24 cellular contexts compared by ENCODE assay signal in genomic region chr3:28042095-28042635, GRCh38.
DNase-seq lines count a peak whose midpoint lies in the region; ATAC-seq, FAIRE-seq and TF ChIP-seq lines count a peak whose summit lies in the region.
"Had no signal": no experiment of that assay in that cellular context is flagged by ENCODE, and none has a peak within 500 bp of the region (broad histone marks: within the 10 kb centered on the region; RNA-seq: fewer than 3 reads in every experiment).

No MANE protein-coding gene starts in this region.

- H3K4me3 Mint-ChIP-seq in glutamatergic neuron (ENCODE audit: unreplicated experiment), result no peak overlapping the region
- H3K4me3 Mint-ChIP-seq: activated CD8-positive, alpha-beta T cell treated with anti-CD3 and anti-CD28 coated beads, Interleukin-2, amount 10 ng/mL, durations not matched to agents 7 days and 5 days; activated T-helper 1 cell treated with anti-CD3 and anti-CD28 coated beads, Interleukin-12 subunit alpha, Interleukin-12 subunit beta, Interleukin-2, Interleukin-4 antibody, amounts not matched to agents 30 ng/mL and 10 ng/mL and 1 ng/mL, durations not matched to agents 14 hours and 24 hours and 36 hours; CD14-positive monocyte; IgD-negative memory B cell had no signal

- no peaks in the 10 kb centered on the region for H3K79me2 ChIP-seq in osteoblast (ENCODE audit: insufficient read depth, low read length)

- H3K36me3 ChIP-seq in osteoblast (ENCODE audit: insufficient read depth, low read length) (no peaks in the 10 kb centered on the region), adrenal gland (replicated peaks in 1 of 2) (no peaks in the 10 kb centered on the region), ovary (no peaks in the 10 kb centered on the region)
- H3K36me3 ChIP-seq: cardiac muscle cell, pancreas, thyroid gland had no signal

- no peaks in the 10 kb centered on the region for H3K27me3 Mint-ChIP-seq in glutamatergic neuron (ENCODE audit: unreplicated experiment)
- H3K27me3 Mint-ChIP-seq: IgD-negative memory B cell had no signal

- H2AFZ ChIP-seq in osteoblast (ENCODE audit: low read length), result no peak overlapping the region

- intact Hi-C loops in adrenal gland (cut with DNase I), result no loop called here
- intact Hi-C loops in ovary (cut with DNase I), result no loop called here

- no peak for TF ChIP-seq POLR2A in adrenal gland (IDR thresholded peaks at IDR 0.05)
- no peak for TF ChIP-seq POLR2A in ovary (IDR thresholded peaks at IDR 0.05)

- H3K27me3 ChIP-seq in osteoblast (ENCODE audit: insufficient read depth, low read length) (no peaks in the 10 kb centered on the region), adrenal gland (no peaks in the 10 kb centered on the region), ovary (no peaks in the 10 kb centered on the region)
- H3K27me3 ChIP-seq: cardiac muscle cell, pancreas, thyroid gland had no signal

- no peak for TF ChIP-seq EP300 in ovary (IDR thresholded peaks at IDR 0.05)

- H3K4me3 ChIP-seq in GM12865 (ENCODE audit: low read depth, low read length), result no peak overlapping the region
- no peak overlapping the region for H3K4me3 ChIP-seq in osteoblast (ENCODE audit: insufficient read depth, low read length)
- no peak overlapping the region for H3K4me3 ChIP-seq in adrenal gland
- H3K4me3 ChIP-seq in ovary, result no peak overlapping the region
- H3K4me3 ChIP-seq: A549, cardiac muscle cell, mucosa of descending colon, pancreas, thyroid gland had no signal

- H3K9me3 Mint-ChIP-seq in glutamatergic neuron (ENCODE audit: unreplicated experiment), result no peaks in the 10 kb centered on the region
- H3K9me3 Mint-ChIP-seq: IgD-negative memory B cell had no signal

- peak; percentile 60 for ATAC-seq in HG02588 (IDR thresholded peaks at IDR 0.05; ENCODE audit: unreplicated experiment)
- ATAC-seq in HG03342 (IDR thresholded peaks at IDR 0.05; ENCODE audit: unreplicated experiment), result peak; percentile 68
- ATAC-seq: A549; activated CD8-positive, alpha-beta T cell treated with anti-CD3 and anti-CD28 coated beads, Interleukin-2, amount 10 ng/mL, durations not matched to agents 7 days and 5 days; HCT116; mucosa of descending colon; pancreas had no signal

- no peaks in the 10 kb centered on the region for H3K36me3 Mint-ChIP-seq in glutamatergic neuron (ENCODE audit: unreplicated experiment)
- H3K36me3 Mint-ChIP-seq: CD14-positive monocyte had no signal

- 65 to 91% (median 74%) methylated on average over 2 of the region's 2 CpGs for WGBS in adrenal gland, 4 donors
- 57 to 75% (median 68%) methylated on average over 2 of the region's 2 CpGs for WGBS in ovary, 3 donors

- H3K27ac ChIP-seq in osteoblast (ENCODE audit: low read depth, low read length) (no peak overlapping the region), adrenal gland (no peak overlapping the region), ovary (no peak overlapping the region)
- H3K27ac ChIP-seq: A549, cardiac muscle cell, pancreas, thyroid gland had no signal

- FAIRE-seq in GM19239 (lab: Jason Lieb, UNC), result peak; percentile 87
- FAIRE-seq: A549, pancreas had no signal

- TF ChIP-seq CTCF in GM12865 (IDR thresholded peaks at IDR 0.05; ENCODE audit: insufficient read depth, low read depth, low read length, missing control alignments), result no peak
- no peak for TF ChIP-seq CTCF in osteoblast (IDR thresholded peaks at IDR 0.05; ENCODE audit: extremely low read depth, low read depth, low read length)
- no peak for TF ChIP-seq CTCF in glutamatergic neuron (IDR thresholded peaks at IDR 0.05; ENCODE audit: partially characterized antibody, unreplicated experiment)
- TF ChIP-seq CTCF in adrenal gland (IDR thresholded peaks at IDR 0.05), result no peak
- no peak for TF ChIP-seq CTCF in ovary (IDR thresholded peaks at IDR 0.05)

- H3K4me1 ChIP-seq in osteoblast (ENCODE audit: insufficient read depth, low read length), result no peaks in the 10 kb centered on the region
- H3K4me1 ChIP-seq in adrenal gland (replicated peaks in 1 of 2), result no peaks in the 10 kb centered on the region
- no peaks in the 10 kb centered on the region for H3K4me1 ChIP-seq in ovary (ENCODE audit: insufficient read depth)
- H3K4me1 ChIP-seq: A549, pancreas, thyroid gland had no signal

- H4K20me1 ChIP-seq in osteoblast (ENCODE audit: insufficient read depth, low read length), result no peaks in the 10 kb centered on the region

- H3K27ac Mint-ChIP-seq in glutamatergic neuron (ENCODE audit: unreplicated experiment), result no peak overlapping the region
- H3K27ac Mint-ChIP-seq: activated CD8-positive, alpha-beta T cell treated with anti-CD3 and anti-CD28 coated beads, Interleukin-2, amount 10 ng/mL, durations not matched to agents 7 days and 5 days; activated T-helper 1 cell treated with anti-CD3 and anti-CD28 coated beads, Interleukin-12 subunit alpha, Interleukin-12 subunit beta, Interleukin-2, Interleukin-4 antibody, amounts not matched to agents 30 ng/mL and 10 ng/mL and 1 ng/mL, durations not matched to agents 14 hours and 24 hours and 36 hours; IgD-negative memory B cell had no signal

- no peaks in the 10 kb centered on the region for H3K9me3 ChIP-seq in osteoblast (ENCODE audit: low read depth, low read length)
- H3K9me3 ChIP-seq in adrenal gland (replicated peaks in 1 of 3), result no peaks in the 10 kb centered on the region
- H3K9me3 ChIP-seq in ovary, result no peaks in the 10 kb centered on the region
- H3K9me3 ChIP-seq: A549, mucosa of descending colon, pancreas, thyroid gland had no signal

- DNase-seq in GM12865 (ENCODE audit: low read depth) (peak; percentile 51), GM19239 (ENCODE audit: insufficient read length, low spot score) (no peak), osteoblast (ENCODE audit: insufficient read length, low spot score, missing footprints) (no peak), glutamatergic neuron (no peak), adrenal gland (no peak), ovary (no peak)
- DNase-seq: activated CD8-positive, alpha-beta T cell treated with anti-CD3 and anti-CD28 coated beads, Interleukin-2, amount 10 ng/mL, durations not matched to agents 7 days and 5 days; effector CD8-positive, alpha-beta T cell; hypothalamus; mucosa of descending colon; MV-4-11; NCI-H2029 treated with DMSO at 0.1 percent for 48 hours; NCI-H774; pancreas; SW 1271; thyroid gland had no signal

- peaks cover 2% of the 10 kb centered on the region for H3K4me1 Mint-ChIP-seq in glutamatergic neuron (ENCODE audit: low read depth, unreplicated experiment)
- H3K4me1 Mint-ChIP-seq: CD14-positive monocyte, IgD-negative memory B cell had no signal

- no peak overlapping the region for H3K4me2 ChIP-seq in osteoblast (ENCODE audit: insufficient read depth, low read length)
- H3K4me2 ChIP-seq: A549 had no signal
